Comparison of ENCODE assay signal across 8 cellular contexts in genomic region chr1:231603598-231604275, GRCh38. TPM values are rescaled to one million over a fixed set of nuclear protein-coding genes. Genes with fewer than 3 reads are reported as not detected.
A peak's percentile ranks its signal among the peaks of the same experiment; 100 is the strongest.
DNase-seq lines count a peak whose midpoint lies in the region; ATAC-seq and TF ChIP-seq lines count a peak whose summit lies in the region.

No MANE protein-coding gene starts in this region.

- peaks cover 7 to 8% (median 8%) of the 10 kb centered on the region in 4 donors for H3K4me1 Mint-ChIP-seq in CD4-positive, alpha-beta memory T cell
- peaks cover 6% of the 10 kb centered on the region for H3K4me1 Mint-ChIP-seq in activated T-cell treated with anti-CD3 and anti-CD28 coated beads, Interleukin-2, amount 50 U/mL, for 4 hours (ENCODE audit: low read depth)

- peak overlapping the region; percentile 89 to 97 (median 94) for H3K4me3 Mint-ChIP-seq in CD4-positive, alpha-beta memory T cell
- peak overlapping the region; percentile 89 for H3K4me3 Mint-ChIP-seq in activated T-cell treated with anti-CD3 and anti-CD28 coated beads, Interleukin-2, amount 50 U/mL, for 4 hours

- no peaks in the 10 kb centered on the region for H3K9me3 Mint-ChIP-seq in CD4-positive, alpha-beta memory T cell
- H3K9me3 Mint-ChIP-seq in activated T-cell treated with anti-CD3 and anti-CD28 coated beads, Interleukin-2, amount 50 U/mL, for 4 hours, result no peaks in the 10 kb centered on the region

- H3K27me3 Mint-ChIP-seq in CD4-positive, alpha-beta memory T cell, result no peaks in the 10 kb centered on the region
- peaks cover 1% of the 10 kb centered on the region for H3K27me3 Mint-ChIP-seq in activated T-cell treated with anti-CD3 and anti-CD28 coated beads, Interleukin-2, amount 50 U/mL, for 4 hours (ENCODE audit: low read depth)

- intact Hi-C loops in CD4-positive, alpha-beta memory T cell (cut with micrococcal nuclease), result loop anchor here (1.0 to 5.0 kb wide), 5 partner anchors 76 to 361 kb away; partner anchors contain the start of genes EGLN1, GNPAT and TSNAX
- intact Hi-C loops in ovary (cut with DNase I), result loop anchor here in 3 of 4 donors (5.0 to 10.0 kb wide), 2 partner anchors 246 to 249 kb away; no protein-coding TSS in a partner anchor

- H3K27ac Mint-ChIP-seq in CD4-positive, alpha-beta memory T cell, result peak overlapping the region; percentile 70 to 92 (median 89)

- H3K27ac ChIP-seq in CD4-positive, alpha-beta memory T cell (ENCODE audit: low read depth, low read length), result peak overlapping the region; percentile 48
- H3K27ac ChIP-seq in gastroesophageal sphincter (peak overlapping the region in 1 of 4 donors; percentile 22), ovary (no peak overlapping the region)

- TF ChIP-seq CTCF in gastroesophageal sphincter (IDR thresholded peaks at IDR 0.05), result peak; percentile 60 to 82 (median 72)
- peak; percentile 59 to 68 (median 64) for TF ChIP-seq CTCF in ovary (IDR thresholded peaks at IDR 0.05)

- peak overlapping the region; percentile 63 to 74 for H3K4me3 ChIP-seq in CD4-positive, alpha-beta memory T cell (ENCODE audit: low read length in 2 of 2)
- H3K4me3 ChIP-seq in gastroesophageal sphincter (peak overlapping the region; percentile 43 to 73), ovary (peak overlapping the region; percentile 28)

- 24 to 25% methylated on average over 8 of the region's 8 CpGs for WGBS in gastroesophageal sphincter (ENCODE audit: low coverage in 1 of 2), 2 donors
- whole genome bisulfite sequencing in ovary, 3 donors, result 31 to 35% (median 33%) methylated on average over 8 of the region's 8 CpGs

- H3K9me3 ChIP-seq in CD4-positive, alpha-beta memory T cell (ENCODE audit: control insufficient read depth in 1 of 2, low read length in 2 of 2), result no peaks in the 10 kb centered on the region
- H3K9me3 ChIP-seq in gastroesophageal sphincter, result peaks cover 0 to under 1% (median 0%) of the 10 kb centered on the region in 3 donors
- no peaks in the 10 kb centered on the region for H3K9me3 ChIP-seq in ovary

- TF ChIP-seq EP300 in gastroesophageal sphincter (IDR thresholded peaks at IDR 0.05) (no peak), ovary (IDR thresholded peaks at IDR 0.05) (no peak)

- TF ChIP-seq POLR2A in gastroesophageal sphincter (IDR thresholded peaks at IDR 0.05), result no peak
- no peak for TF ChIP-seq POLR2A in ovary (IDR thresholded peaks at IDR 0.05)

- no peaks in the 10 kb centered on the region for H3K27me3 ChIP-seq in CD4-positive, alpha-beta memory T cell (ENCODE audit: insufficient read depth, low read length)
- no peaks in the 10 kb centered on the region for H3K27me3 ChIP-seq in gastroesophageal sphincter
- H3K27me3 ChIP-seq in ovary, result no peaks in the 10 kb centered on the region

- ATAC-seq in GM19043 (IDR thresholded peaks at IDR 0.05; ENCODE audit: low read depth, unreplicated experiment), result peak; percentile 74
- peak; percentile 75 to 77 for ATAC-seq in activated T-cell treated with anti-CD3 and anti-CD28 coated beads, Interleukin-2, amount 50 U/mL, for 4 hours
- ATAC-seq in gastroesophageal sphincter, result peak; percentile 41
- no peak for ATAC-seq in GM18858 (IDR thresholded peaks at IDR 0.05; ENCODE audit: unreplicated experiment)

- no peaks in the 10 kb centered on the region for H3K4me1 ChIP-seq in CD4-positive, alpha-beta memory T cell (ENCODE audit: insufficient read depth, low read length)
- H3K4me1 ChIP-seq in gastroesophageal sphincter, result peaks cover 0 to 35% (median 3%) of the 10 kb centered on the region in 3 donors
- peaks cover 4% of the 10 kb centered on the region for H3K4me1 ChIP-seq in ovary (ENCODE audit: insufficient read depth)

- no peaks in the 10 kb centered on the region for H3K36me3 ChIP-seq in CD4-positive, alpha-beta memory T cell (ENCODE audit: insufficient read depth, low read length)
- no peaks in the 10 kb centered on the region for H3K36me3 ChIP-seq in gastroesophageal sphincter
- H3K36me3 ChIP-seq in ovary, result no peaks in the 10 kb centered on the region

- CTCF ChIA-PET in CD4-positive, alpha-beta memory T cell (lab: Charles Lee; ENCODE audit: partially characterized antibody), result interaction anchor here (0.8 to 9.1 kb wide), 19 partner anchors 9 to 287 kb away, joined by 3 to 146 read pairs (median 4); partner anchors contain the start of genes EXOC8 and SPRTN

- no peaks in the 10 kb centered on the region for H3K36me3 Mint-ChIP-seq in CD4-positive, alpha-beta memory T cell
- no peaks in the 10 kb centered on the region for H3K36me3 Mint-ChIP-seq in activated T-cell treated with anti-CD3 and anti-CD28 coated beads, Interleukin-2, amount 50 U/mL, for 4 hours (ENCODE audit: insufficient read depth)

- DNase-seq in CD4-positive, alpha-beta memory T cell, result peak in 4 of 5 donors; percentile 60 to 67 (median 63)
- DNase-seq in HT1080 (ENCODE audit: low read depth) (peak; percentile 50), NCI-H82 (lab: John Stamatoyannopoulos, UW) (peak; percentile 86), ovary (peak in 2 of 5 donors; percentile 30 to 31)
- no peak for DNase-seq in activated T-cell treated with anti-CD3 and anti-CD28 coated beads, Interleukin-2, amount 50 U/mL, for 4 hours

- POLR2A ChIA-PET in CD4-positive, alpha-beta memory T cell (lab: Charles Lee; ENCODE audit: partially characterized antibody), result interaction anchor here (0.8 to 1.3 kb wide), 2 partner anchors 8 to 265 kb away, joined by 4 to 6 read pairs; partner anchors contain the start of genes EXOC8 and SPRTN

RNA-seq across cellular contexts. Expression of gene DISC1, which starts 22.9 kb away (rescaled TPM):
- 10 to 100 TPM; 15.5 to 18.0 TPM for total RNA-seq in CD4-positive, alpha-beta memory T cell
- polyA plus RNA-seq in CD4-positive, alpha-beta memory T cell, result 1 to 10 TPM; 1.9 to 4.5 TPM
- total RNA-seq in HT1080 (2014; rRNA removed; shearing (Covaris generic)), result 5.2 and 5.5 TPM in 2 replicates
- polyA plus RNA-seq in HT1080 (2015; cell fraction: cytosol; rRNA removed), result 1.8 and 2.5 TPM in 2 replicates
- polyA plus RNA-seq in HT1080 (2015; cell fraction: nucleus; rRNA removed), result 2.6 and 3.7 TPM in 2 replicates
- 1 to 10 TPM in 1 of 3 donors, under 1 TPM in 2; 0.50 to 1.1 (median 0.57) TPM for total RNA-seq in activated T-cell treated with anti-CD3 and anti-CD28 coated beads, Interleukin-2, amount 50 U/mL, for 4 hours
- total RNA-seq in gastroesophageal sphincter, result 1 to 10 TPM; 4.4 to 9.8 (median 6.8) TPM
- 10 to 100 TPM in 6 of 7 donors, 1 to 10 TPM in 1; 6.7 to 24.3 (median 13.7) TPM for total RNA-seq in ovary
- polyA plus RNA-seq in ovary, result 1 to 10 TPM; 3.0 to 5.3 TPM
